ENCODE assay signal across 8 cellular contexts in the genomic region with DNA sequence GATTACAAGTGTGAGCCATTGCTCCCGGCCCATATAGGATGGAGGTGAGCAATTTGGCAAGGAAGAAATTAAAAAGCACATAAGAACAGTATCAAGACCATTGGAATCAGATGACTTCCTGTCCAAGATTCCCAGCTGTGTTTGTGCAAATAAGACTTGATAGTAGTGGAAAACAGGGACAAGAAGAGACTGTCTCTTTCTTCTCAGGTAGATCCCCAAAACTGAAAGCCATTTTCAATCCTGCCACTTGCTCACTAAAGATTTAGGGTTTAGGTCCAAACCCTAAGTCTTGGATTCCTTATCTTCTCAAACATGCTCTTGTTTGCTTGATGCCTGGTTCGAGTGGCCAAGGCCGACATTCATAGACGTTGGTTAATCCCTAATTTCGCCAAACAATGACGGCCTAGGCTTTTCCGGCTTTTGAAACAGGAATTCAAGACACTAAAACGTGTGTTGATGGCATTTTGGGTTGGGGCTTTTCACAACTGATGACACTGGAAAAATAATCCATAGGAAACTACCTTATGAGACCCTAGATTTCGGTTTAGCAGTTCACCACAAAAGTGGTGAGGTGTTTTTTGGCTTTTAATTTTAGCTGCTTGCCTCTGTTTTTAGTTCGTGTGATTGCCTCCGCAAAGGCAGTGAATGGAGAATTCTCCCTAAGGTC. TPM values are rescaled to one million over a fixed set of nuclear protein-coding genes. Genes with fewer than 3 reads are reported as not detected.
A peak's percentile ranks its signal among the peaks of the same experiment; 100 is the strongest.
DNase-seq lines count a peak whose midpoint lies in the region; ATAC-seq and TF ChIP-seq lines count a peak whose summit lies in the region.

No MANE protein-coding gene starts in this region.

- TF ChIP-seq CTCF in NB4 (IDR thresholded peaks at IDR 0.05; ENCODE audit: low read depth, low read length) = no peak
- no peak for TF ChIP-seq CTCF in dorsolateral prefrontal cortex (IDR thresholded peaks at IDR 0.05 in 54 of 56, conservative IDR thresholded peaks at IDR 0.05 in 2 of 56; ENCODE audit: low read depth in 1 of 56, partially characterized antibody in 56 of 56)
- TF ChIP-seq CTCF in neural crest cell (conservative IDR thresholded peaks at IDR 0.05) = no peak

- POLR2A ChIA-PET in CD8-positive, alpha-beta memory T cell (lab: Charles Lee) = interaction anchor here (0.6 to 4.2 kb wide), 3 partner anchors 26 to 501 kb away, joined by 3 to 31 read pairs (median 4); no protein-coding TSS in a partner anchor

- intact Hi-C loops in dorsolateral prefrontal cortex (cut with DNase I) = loop anchor here in 1 of 2 donors (2.0 kb wide), 1 partner anchor 50 kb away; a partner anchor contains a TSS

- peak overlapping the region; percentile 75 to 91 (median 87) for H3K4me3 Mint-ChIP-seq in CD8-positive, alpha-beta memory T cell
- peak overlapping the region; percentile 92 for H3K4me3 Mint-ChIP-seq in neural crest cell

- ATAC-seq in HG03432 (IDR thresholded peaks at IDR 0.05; ENCODE audit: unreplicated experiment) = no peak
- no peak for ATAC-seq in HG02623 (IDR thresholded peaks at IDR 0.05; ENCODE audit: unreplicated experiment)

- H3K9me3 Mint-ChIP-seq in CD8-positive, alpha-beta memory T cell = peaks cover 0 to 2% (median 0%) of the 10 kb centered on the region in 5 donors
- H3K9me3 Mint-ChIP-seq in neural crest cell = no peaks in the 10 kb centered on the region

- H3K27me3 ChIP-seq in CD8-positive, alpha-beta memory T cell (ENCODE audit: insufficient read depth, low read length, poor library complexity, severe bottlenecking) = no peaks in the 10 kb centered on the region
- no peaks in the 10 kb centered on the region for H3K27me3 ChIP-seq in dorsolateral prefrontal cortex

- H3K36me3 Mint-ChIP-seq in CD8-positive, alpha-beta memory T cell = peaks cover 0 to 33% (median 2%) of the 10 kb centered on the region in 3 donors
- peaks cover 2% of the 10 kb centered on the region for H3K36me3 Mint-ChIP-seq in neural crest cell (ENCODE audit: low read depth)

- peak overlapping the region; percentile 85 to 100 (median 97) for H3K27ac Mint-ChIP-seq in CD8-positive, alpha-beta memory T cell
- H3K27ac Mint-ChIP-seq in neural crest cell (ENCODE audit: unreplicated experiment) = peak overlapping the region; percentile 36

- TF ChIP-seq POLR2A in NB4 (IDR thresholded peaks at IDR 0.05; ENCODE audit: extremely low read depth, insufficient read length) = no peak

- H3K27ac ChIP-seq in CD8-positive, alpha-beta memory T cell (ENCODE audit: low read depth, low read length) = peak overlapping the region; percentile 65
- H3K27ac ChIP-seq in dorsolateral prefrontal cortex = peak overlapping the region; percentile 70 to 99 (median 91)

- H3K27me3 Mint-ChIP-seq in CD8-positive, alpha-beta memory T cell = peaks cover 0 to 6% of the 10 kb centered on the region in 2 donors
- H3K27me3 Mint-ChIP-seq in neural crest cell (ENCODE audit: low read depth) = peaks cover 2% of the 10 kb centered on the region

- no peak for DNase-seq in CD8-positive, alpha-beta memory T cell
- DNase-seq in NB4 (ENCODE audit: low read depth) = no peak
- no peak for DNase-seq in dorsolateral prefrontal cortex
- DNase-seq in neural crest cell (ENCODE audit: low read depth, low spot score) = no peak
- DNase-seq in COR-L47 (lab: John Stamatoyannopoulos, UW) = no peak
- DNase-seq in NCI-H1092 treated with DMSO at 0.1 percent for 48 hours (lab: John Stamatoyannopoulos, UW) = no peak

- H3K4me3 ChIP-seq in CD8-positive, alpha-beta memory T cell (ENCODE audit: low read length) = peak overlapping the region; percentile 52
- H3K4me3 ChIP-seq in NB4 (ENCODE audit: low read depth, low read length) = peak overlapping the region; percentile 65
- peak overlapping the region; percentile 20 to 100 (median 76) for H3K4me3 ChIP-seq in dorsolateral prefrontal cortex

- peaks cover 47% of the 10 kb centered on the region for H3K4me1 ChIP-seq in CD8-positive, alpha-beta memory T cell (ENCODE audit: insufficient read depth, low read length)

- H3K9me3 ChIP-seq in CD8-positive, alpha-beta memory T cell (ENCODE audit: low read length) = no peaks in the 10 kb centered on the region

- CTCF ChIA-PET in CD8-positive, alpha-beta memory T cell (lab: Charles Lee) = interaction anchor here (0.9 to 1.4 kb wide), 3 partner anchors 15 to 54 kb away, joined by 3 to 5 read pairs (median 3); a partner anchor contains a TSS

- H3K36me3 ChIP-seq in CD8-positive, alpha-beta memory T cell (ENCODE audit: insufficient read depth, low read length) = no peaks in the 10 kb centered on the region

- peaks cover 54 to 69% (median 59%) of the 10 kb centered on the region in 3 donors for H3K4me1 Mint-ChIP-seq in CD8-positive, alpha-beta memory T cell
- H3K4me1 Mint-ChIP-seq in neural crest cell = peaks cover 53% of the 10 kb centered on the region

RNA-seq across cellular contexts. Expression of a gene that starts 1.0 kb away (rescaled TPM):
- 10 to 100 TPM; 62.7 to 63.7 TPM for total RNA-seq in CD8-positive, alpha-beta memory T cell
- 28.2 TPM for polyA plus RNA-seq in CD8-positive, alpha-beta memory T cell
- 10 to 100 TPM; 30.5 to 76.8 (median 48.2) TPM for total RNA-seq in dorsolateral prefrontal cortex
- 73.3 and 75.6 TPM in 2 replicates for total RNA-seq in neural crest cell

RNA-seq across cellular contexts. Expression of a gene that starts 4.0 kb away (rescaled TPM):
- total RNA-seq in CD8-positive, alpha-beta memory T cell = 10 to 100 TPM; 86.0 to 96.4 TPM
- 9.3 TPM for polyA plus RNA-seq in CD8-positive, alpha-beta memory T cell
- total RNA-seq in dorsolateral prefrontal cortex (10 to 100 TPM; 41.2 to 87.6 (median 55.2) TPM), neural crest cell (50.5 and 51.8 TPM in 2 replicates)

RNA-seq across cellular contexts. Expression of a gene that starts 22.9 kb away (rescaled TPM):
- total RNA-seq in CD8-positive, alpha-beta memory T cell = 100 to 1,000 TPM; 207 to 210 TPM
- 61.4 TPM for polyA plus RNA-seq in CD8-positive, alpha-beta memory T cell
- 10 to 100 TPM; 26.7 to 64.2 (median 47.2) TPM for total RNA-seq in dorsolateral prefrontal cortex
- total RNA-seq in neural crest cell = 105 and 107 TPM in 2 replicates

RNA-seq across cellular contexts. Expression of a gene that starts 48.3 kb away (rescaled TPM):
- total RNA-seq in CD8-positive, alpha-beta memory T cell = 10 to 100 TPM; 14.0 to 15.1 TPM
- polyA plus RNA-seq in CD8-positive, alpha-beta memory T cell = 7.6 TPM
- total RNA-seq in dorsolateral prefrontal cortex (10 to 100 TPM; 19.3 to 46.5 (median 29.4) TPM), neural crest cell (39.1 and 39.4 TPM in 2 replicates)

RNA-seq across cellular contexts. Expression of a gene that starts 48.5 kb away (rescaled TPM):
- total RNA-seq in CD8-positive, alpha-beta memory T cell = under 1 TPM; 0.75 to 0.92 TPM
- polyA plus RNA-seq in CD8-positive, alpha-beta memory T cell = 0.08 TPM
- 10 to 100 TPM in 21 of 120 experiments, 1 to 10 TPM in 99; 2.2 to 24.9 (median 6.9) TPM for total RNA-seq in dorsolateral prefrontal cortex
- total RNA-seq in neural crest cell = 7.3 and 7.8 TPM in 2 replicates
